1 cellular context compared by ENCODE assay signal in the genomic region with DNA sequence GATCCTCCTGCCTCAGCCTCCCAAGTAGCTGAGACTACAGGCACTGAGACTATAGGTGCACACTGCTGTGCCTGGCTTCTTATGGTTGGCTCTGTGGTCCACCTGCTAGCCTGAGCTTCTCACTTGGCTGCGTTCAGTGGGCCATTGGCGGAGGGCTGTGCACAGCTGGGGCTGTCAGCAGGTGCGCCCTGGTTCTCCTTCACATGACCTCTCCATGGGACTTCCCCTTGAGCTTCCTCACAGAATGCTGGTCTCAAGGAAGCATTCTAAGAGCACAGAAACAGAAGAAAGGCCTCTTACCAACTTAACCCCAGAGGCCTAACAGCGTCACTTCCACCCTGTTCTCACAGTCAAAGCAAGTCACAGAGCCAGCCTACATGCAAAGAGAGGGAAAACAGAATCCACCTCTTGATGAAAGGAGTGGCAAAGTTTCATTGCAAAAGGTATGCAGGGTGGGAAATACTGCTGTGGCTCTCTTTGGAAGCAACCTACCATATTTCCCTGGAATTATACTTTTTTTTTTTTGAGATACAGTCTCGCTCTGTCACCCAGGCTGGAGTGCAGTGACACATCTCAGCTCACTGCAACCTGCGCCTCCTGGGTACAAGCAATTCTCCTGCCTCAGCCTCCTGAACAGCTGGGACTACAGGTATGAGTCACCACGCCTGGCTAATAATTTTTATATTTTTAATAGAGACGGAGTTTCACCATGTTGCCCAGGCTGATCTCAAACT.
TF ChIP-seq lines count a peak whose summit lies in the region.

No MANE protein-coding gene starts in this region.

TF ChIP-seq in H1, 55 proteins besides CTCF, POLR2A, EP300 and RAD21:
- no peak for TF ChIP-seq FOSL1 (IDR thresholded peaks at IDR 0.05; ENCODE audit: insufficient read depth, low read depth, low read length)
- TF ChIP-seq SIX5 (IDR thresholded peaks at IDR 0.05; ENCODE audit: low read depth, low read length) = no peak
- TF ChIP-seq RFX5 (IDR thresholded peaks at IDR 0.05; ENCODE audit: borderline replicate concordance, low read depth, low read length) = no peak
- TF ChIP-seq BCL11A (IDR thresholded peaks at IDR 0.05; ENCODE audit: low read depth in 2 of 2, low read length in 2 of 2) = no peak
- TF ChIP-seq SAP30 (IDR thresholded peaks at IDR 0.05; ENCODE audit: insufficient read depth, insufficient replicate concordance, low read length) = no peak
- TF ChIP-seq EGR1 (IDR thresholded peaks at IDR 0.05; ENCODE audit: borderline replicate concordance, low read depth, low read length) = no peak
- TF ChIP-seq ASH2L (IDR thresholded peaks at IDR 0.05; ENCODE audit: low read length) = no peak
- TF ChIP-seq SIRT6 (IDR thresholded peaks at IDR 0.05; ENCODE audit: low read length) = no peak
- TF ChIP-seq, protein P1, sequence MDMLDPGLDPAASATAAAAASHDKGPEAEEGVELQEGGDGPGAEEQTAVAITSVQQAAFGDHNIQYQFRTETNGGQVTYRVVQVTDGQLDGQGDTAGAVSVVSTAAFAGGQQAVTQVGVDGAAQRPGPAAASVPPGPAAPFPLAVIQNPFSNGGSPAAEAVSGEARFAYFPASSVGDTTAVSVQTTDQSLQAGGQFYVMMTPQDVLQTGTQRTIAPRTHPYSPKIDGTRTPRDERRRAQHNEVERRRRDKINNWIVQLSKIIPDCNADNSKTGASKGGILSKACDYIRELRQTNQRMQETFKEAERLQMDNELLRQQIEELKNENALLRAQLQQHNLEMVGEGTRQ (IDR thresholded peaks at IDR 0.05; ENCODE audit: low read length) = no peak
- TF ChIP-seq CREB1 (IDR thresholded peaks at IDR 0.05) = no peak
- TF ChIP-seq BRCA1 (IDR thresholded peaks at IDR 0.05; ENCODE audit: low read depth, low read length) = no peak
- no peak for TF ChIP-seq HDAC6 (IDR thresholded peaks at IDR 0.05; ENCODE audit: low read depth, low read length)
- TF ChIP-seq SP2 (IDR thresholded peaks at IDR 0.05; ENCODE audit: low read length) = no peak
- TF ChIP-seq GTF2F1 (IDR thresholded peaks at IDR 0.05; ENCODE audit: borderline replicate concordance, low read depth, low read length) = no peak
